Comparison of ENCODE assay signal across 14 cellular contexts in genomic region chr20:47201074-47201730, GRCh38.
"Had no signal": no experiment of that assay in that cellular context is flagged by ENCODE, and none has a peak within 500 bp of the region (broad histone marks: within the 10 kb centered on the region; RNA-seq: fewer than 3 reads in every experiment).

No MANE protein-coding gene starts in this region.

- DNase-seq: activated CD4-positive, alpha-beta T cell treated with anti-CD3 and anti-CD28 coated beads for 36 hours; activated CD8-positive, alpha-beta T cell treated with anti-CD3 and anti-CD28 coated beads, Interleukin-2, amount 10 ng/mL, durations not matched to agents 7 days and 5 days; activated naive CD4-positive, alpha-beta T cell treated with anti-CD3 and anti-CD28 coated beads, Interleukin-2, amount 50 U/mL, for 16 hours; adrenal gland; central memory CD4-positive, alpha-beta T cell; cortex of kidney; effector CD8-positive, alpha-beta T cell; hypothalamus; retina; thyroid gland; uterus; WERI-Rb-1 had no signal

- H3K27ac ChIP-seq: adrenal gland, gastroesophageal sphincter, pancreas, thyroid gland, uterus, WERI-Rb-1 had no signal

- H3K27ac Mint-ChIP-seq: activated CD4-positive, alpha-beta T cell treated with anti-CD3 and anti-CD28 coated beads for 36 hours; activated CD8-positive, alpha-beta T cell treated with anti-CD3 and anti-CD28 coated beads, Interleukin-2, amount 10 ng/mL, durations not matched to agents 7 days and 5 days had no signal

- H3K4me3 Mint-ChIP-seq: activated CD4-positive, alpha-beta T cell treated with anti-CD3 and anti-CD28 coated beads for 36 hours; activated CD8-positive, alpha-beta T cell treated with anti-CD3 and anti-CD28 coated beads, Interleukin-2, amount 10 ng/mL, durations not matched to agents 7 days and 5 days had no signal

- H3K27me3 ChIP-seq: adrenal gland, gastroesophageal sphincter, pancreas, thyroid gland, uterus had no signal

- H3K36me3 ChIP-seq: adrenal gland, gastroesophageal sphincter, pancreas, thyroid gland, uterus, WERI-Rb-1 had no signal

- H3K4me1 ChIP-seq: adrenal gland, uterus had no signal

- H3K4me3 ChIP-seq: adrenal gland, gastroesophageal sphincter, pancreas, thyroid gland, uterus had no signal

- FAIRE-seq: pancreas had no signal

- H3K9me3 ChIP-seq: adrenal gland, gastroesophageal sphincter, pancreas, thyroid gland, uterus had no signal

- ATAC-seq: activated CD4-positive, alpha-beta T cell treated with anti-CD3 and anti-CD28 coated beads for 36 hours; activated CD8-positive, alpha-beta T cell treated with anti-CD3 and anti-CD28 coated beads, Interleukin-2, amount 10 ng/mL, durations not matched to agents 7 days and 5 days; gastroesophageal sphincter had no signal
